9 cellular contexts compared by ENCODE assay signal in the genomic region with DNA sequence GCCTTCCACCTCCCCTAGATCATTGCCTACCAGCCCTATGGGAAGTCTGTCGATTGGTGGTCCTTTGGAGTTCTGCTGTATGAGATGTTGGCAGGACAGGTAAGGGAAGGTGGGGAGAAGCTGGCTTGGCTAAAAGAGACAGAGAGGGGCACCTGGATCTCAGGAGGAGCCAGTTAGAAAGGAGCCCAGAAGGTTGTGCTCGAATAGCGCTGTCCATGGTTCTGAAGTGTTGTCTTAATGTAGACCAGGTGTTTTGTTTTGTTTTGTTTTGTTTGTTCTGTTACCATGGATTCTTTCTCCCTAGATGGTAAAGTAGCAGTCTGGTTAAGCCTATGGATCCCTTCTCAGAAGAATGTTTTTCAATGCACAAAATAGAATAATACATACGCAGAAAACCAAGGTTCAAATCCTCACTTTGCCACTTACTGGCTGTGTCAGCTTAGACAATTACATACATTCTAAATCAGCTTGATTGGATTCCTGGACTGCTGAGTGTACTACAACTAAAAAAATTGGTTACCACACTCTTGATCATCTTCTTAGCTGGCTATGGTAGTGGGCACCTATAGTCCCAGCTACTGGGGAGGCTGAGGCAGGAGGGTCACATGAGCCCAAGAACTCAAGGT. TPM values are rescaled to one million over a fixed set of nuclear protein-coding genes. Genes with fewer than 3 reads are reported as not detected.
DNase-seq lines count a peak whose midpoint lies in the region; ATAC-seq and TF ChIP-seq lines count a peak whose summit lies in the region.
"Had no signal": no experiment of that assay in that cellular context is flagged by ENCODE, and none has a peak within 500 bp of the region (broad histone marks: within the 10 kb centered on the region; RNA-seq: fewer than 3 reads in every experiment).

No MANE protein-coding gene starts in this region.

- H3K27ac ChIP-seq in colonic mucosa (no peak overlapping the region), osteoblast (ENCODE audit: low read depth, low read length) (no peak overlapping the region), substantia nigra (ENCODE audit: low read depth, low read length, poor library complexity, severe bottlenecking) (no peak overlapping the region)

- H3K36me3 ChIP-seq in colonic mucosa (no peaks in the 10 kb centered on the region), osteoblast (ENCODE audit: insufficient read depth, low read length) (no peaks in the 10 kb centered on the region)

- no peaks in the 10 kb centered on the region for H3K79me2 ChIP-seq in osteoblast (ENCODE audit: insufficient read depth, low read length)

- no peak for ATAC-seq in GM18519 (IDR thresholded peaks at IDR 0.05; ENCODE audit: low FRiP score, unreplicated experiment)

- peaks cover 18% of the 10 kb centered on the region for H3K27me3 ChIP-seq in colonic mucosa
- H3K27me3 ChIP-seq in osteoblast (ENCODE audit: insufficient read depth, low read length): peaks cover 27% of the 10 kb centered on the region

- H3K4me2 ChIP-seq in osteoblast (ENCODE audit: insufficient read depth, low read length): no peak overlapping the region

- intact Hi-C loops in colonic mucosa (cut with DNase I): loop anchor here (10.0 kb wide), 1 partner anchor 58 kb away; no protein-coding TSS in a partner anchor

- peaks cover 19% of the 10 kb centered on the region for H3K4me1 Mint-ChIP-seq in activated CD4-positive, alpha-beta T cell treated with anti-CD3 and anti-CD28 coated beads, Interleukin-2, amount 10 ng/mL, durations not matched to agents 7 days and 5 days

- H3K27ac Mint-ChIP-seq in activated CD4-positive, alpha-beta T cell treated with anti-CD3 and anti-CD28 coated beads, Interleukin-2, amount 10 ng/mL, durations not matched to agents 7 days and 5 days: no peak overlapping the region

- no peaks in the 10 kb centered on the region for H3K9me3 Mint-ChIP-seq in activated CD4-positive, alpha-beta T cell treated with anti-CD3 and anti-CD28 coated beads, Interleukin-2, amount 10 ng/mL, durations not matched to agents 7 days and 5 days

- no peak overlapping the region for H3K4me3 Mint-ChIP-seq in activated CD4-positive, alpha-beta T cell treated with anti-CD3 and anti-CD28 coated beads, Interleukin-2, amount 10 ng/mL, durations not matched to agents 7 days and 5 days

- H3K27me3 Mint-ChIP-seq in activated CD4-positive, alpha-beta T cell treated with anti-CD3 and anti-CD28 coated beads, Interleukin-2, amount 10 ng/mL, durations not matched to agents 7 days and 5 days: peaks cover 36% of the 10 kb centered on the region

- CTCF ChIA-PET in activated CD4-positive, alpha-beta T cell treated with anti-CD3 and anti-CD28 coated beads, Interleukin-2, amount 10 ng/mL, durations not matched to agents 7 days and 5 days (lab: Charles Lee): no interaction called here

- H2AFZ ChIP-seq in osteoblast (ENCODE audit: low read length): no peak overlapping the region

- no peak overlapping the region for H3K9ac ChIP-seq in colonic mucosa (ENCODE audit: low read depth in 2 of 2, low read length in 2 of 2)

- POLR2A ChIA-PET in activated CD4-positive, alpha-beta T cell treated with anti-CD3 and anti-CD28 coated beads, Interleukin-2, amount 10 ng/mL, durations not matched to agents 7 days and 5 days (lab: Charles Lee): no interaction called here

- no peaks in the 10 kb centered on the region for H4K20me1 ChIP-seq in osteoblast (ENCODE audit: insufficient read depth, low read length)

- no peaks in the 10 kb centered on the region for H3K36me3 Mint-ChIP-seq in activated CD4-positive, alpha-beta T cell treated with anti-CD3 and anti-CD28 coated beads, Interleukin-2, amount 10 ng/mL, durations not matched to agents 7 days and 5 days (ENCODE audit: low read depth)

- H3K9me3 ChIP-seq in colonic mucosa (no peaks in the 10 kb centered on the region), osteoblast (ENCODE audit: low read depth, low read length) (no peaks in the 10 kb centered on the region)

- peak; percentile 72 for DNase-seq in activated CD4-positive, alpha-beta T cell treated with anti-CD3 and anti-CD28 coated beads, Interleukin-2, amount 10 ng/mL, durations not matched to agents 7 days and 5 days
- no peak for DNase-seq in activated CD4-positive, alpha-beta T cell treated with anti-CD3 and anti-CD28 coated beads, Interleukin-2, amount 50 U/mL, for 48 hours
- peak; percentile 26 for DNase-seq in NCI-H748 treated with DMSO at 0.1 percent for 48 hours (lab: John Stamatoyannopoulos, UW)
- peak; percentile 37 for DNase-seq in colonic mucosa
- peak; percentile 80 for DNase-seq in osteoblast (ENCODE audit: insufficient read length, low spot score, missing footprints)
- DNase-seq in substantia nigra (lab: John Stamatoyannopoulos, UW): no peak
- no peak for DNase-seq in nucleus accumbens (lab: John Stamatoyannopoulos, UW)
- DNase-seq: NCI-H1930 had no signal

- no peaks in the 10 kb centered on the region for H3K4me1 ChIP-seq in colonic mucosa
- no peaks in the 10 kb centered on the region for H3K4me1 ChIP-seq in osteoblast (ENCODE audit: insufficient read depth, low read length)

- TF ChIP-seq CTCF in colonic mucosa (IDR thresholded peaks at IDR 0.05) (no peak), osteoblast (IDR thresholded peaks at IDR 0.05; ENCODE audit: extremely low read depth, low read depth, low read length) (no peak)

- H3K4me3 ChIP-seq in colonic mucosa (no peak overlapping the region), osteoblast (ENCODE audit: insufficient read depth, low read length) (no peak overlapping the region)

RNA-seq across cellular contexts. Expression of gene CACNG7, which starts 5.9 kb away (rescaled TPM):
- not detected for total RNA-seq in activated CD4-positive, alpha-beta T cell treated with anti-CD3 and anti-CD28 coated beads, Interleukin-2, amount 10 ng/mL, durations not matched to agents 7 days and 5 days
- total RNA-seq in colonic mucosa (under 1 TPM in 1 of 2 donors, not detected in 1; 0.16 TPM), osteoblast (not detected in 2 replicates)

RNA-seq across cellular contexts. Expression of gene PRKCG, which starts 21.2 kb away (rescaled TPM):
- total RNA-seq in activated CD4-positive, alpha-beta T cell treated with anti-CD3 and anti-CD28 coated beads, Interleukin-2, amount 10 ng/mL, durations not matched to agents 7 days and 5 days: under 1 TPM; 0.40 to 0.45 TPM
- total RNA-seq in colonic mucosa (under 1 TPM; 0.08 to 0.22 TPM), osteoblast (under 0.01 TPM in 1 of 2 replicates, not detected in the other)

RNA-seq across cellular contexts. Expression of gene MYADM, which starts 35.5 kb away (rescaled TPM):
- total RNA-seq in activated CD4-positive, alpha-beta T cell treated with anti-CD3 and anti-CD28 coated beads, Interleukin-2, amount 10 ng/mL, durations not matched to agents 7 days and 5 days: 100 to 1,000 TPM; 107 to 122 TPM
- total RNA-seq in colonic mucosa (100 to 1,000 TPM in 1 of 2 donors, 10 to 100 TPM in 1; 80.5 to 110 TPM), osteoblast (16.2 and 17.4 TPM in 2 replicates)

RNA-seq across cellular contexts. Expression of gene CACNG8, which starts 59.6 kb away (rescaled TPM):
- total RNA-seq in activated CD4-positive, alpha-beta T cell treated with anti-CD3 and anti-CD28 coated beads, Interleukin-2, amount 10 ng/mL, durations not matched to agents 7 days and 5 days: not detected
- total RNA-seq in colonic mucosa (under 1 TPM; 0.02 to 0.03 TPM), osteoblast (not detected in 2 replicates)

Comparison
In these comparisons a context has a peak if more than half of its experiments do, and no peak if none do; other contexts are left out.
1. DNase-seq: peak in activated CD4-positive, alpha-beta T cell treated with anti-CD3 and anti-CD28 coated beads, Interleukin-2, amount 10 ng/mL, durations not matched to agents 7 days and 5 days (single experiment), NCI-H748 treated with DMSO at 0.1 percent for 48 hours (single experiment), colonic mucosa (single experiment) and osteoblast (single experiment); none in activated CD4-positive, alpha-beta T cell treated with anti-CD3 and anti-CD28 coated beads, Interleukin-2, amount 50 U/mL, for 48 hours (0 of 2), substantia nigra (0 of 49) and nucleus accumbens (0 of 56).